24 cellular contexts compared by ENCODE assay signal in genomic region chr2:23028106-23028505, GRCh38.
"Had no signal": no experiment of that assay in that cellular context is flagged by ENCODE, and none has a peak within 500 bp of the region (broad histone marks: within the 10 kb centered on the region; RNA-seq: fewer than 3 reads in every experiment).

No MANE protein-coding gene starts in this region.

- H3K9me3 ChIP-seq: breast epithelium, esophagus squamous epithelium, neutrophil, right lobe of liver, testis, transverse colon had no signal

- H3K4me1 ChIP-seq: breast epithelium, esophagus squamous epithelium, testis, transverse colon had no signal

- H3K4me3 ChIP-seq: breast epithelium, esophagus squamous epithelium, right lobe of liver, testis, transverse colon had no signal

- H3K4me1 Mint-ChIP-seq: activated CD4-positive, alpha-beta memory T cell treated with anti-CD3 and anti-CD28 coated beads, Interleukin-2, amount 10 ng/mL, durations not matched to agents 7 days and 5 days; activated CD4-positive, alpha-beta T cell treated with anti-CD3 and anti-CD28 coated beads, Interleukin-2, amount 10 ng/mL, durations not matched to agents 7 days and 5 days; activated naive CD4-positive, alpha-beta T cell treated with anti-CD3 and anti-CD28 coated beads, Interleukin-2, amount 50 U/mL, for 24 hours; central memory CD8-positive, alpha-beta T cell; T-helper 17 cell had no signal

- H3K27ac ChIP-seq: breast epithelium, epithelial cell of prostate, esophagus squamous epithelium, neutrophil, right lobe of liver, testis, transverse colon had no signal

- H3K27me3 ChIP-seq: breast epithelium, neutrophil, right lobe of liver, testis, transverse colon had no signal

- ATAC-seq: activated T-cell treated with anti-CD3 and anti-CD28 coated beads, Interleukin-2, amount 50 U/mL, for 4 hours; left colon; stimulated activated naive CD8-positive, alpha-beta T cell treated with anti-CD3 and anti-CD28 coated beads, Interleukin-15, Interleukin-2, amounts not matched to agents 100 U/mL and 50 U/mL, for 24 hours; T-helper 17 cell had no signal

- H3K36me3 ChIP-seq: breast epithelium, esophagus squamous epithelium, neutrophil, right lobe of liver, transverse colon had no signal

- H3K36me3 Mint-ChIP-seq: activated naive CD4-positive, alpha-beta T cell treated with anti-CD3 and anti-CD28 coated beads, Interleukin-2, amount 50 U/mL, for 24 hours had no signal

- H3K27ac Mint-ChIP-seq: activated CD4-positive, alpha-beta memory T cell treated with anti-CD3 and anti-CD28 coated beads, Interleukin-2, amount 10 ng/mL, durations not matched to agents 7 days and 5 days; activated CD4-positive, alpha-beta T cell treated with anti-CD3 and anti-CD28 coated beads, Interleukin-2, amount 10 ng/mL, durations not matched to agents 7 days and 5 days; activated naive CD4-positive, alpha-beta T cell treated with anti-CD3 and anti-CD28 coated beads, Interleukin-2, amount 50 U/mL, for 24 hours; activated T-helper 2 cell treated with anti-CD3 and anti-CD28 coated beads, Interferon-gamma antibody, Interleukin-2, Interleukin-4, amounts not matched to agents 10 μg/mL and 5 μg/mL and 100 μg/mL, durations not matched to agents 14 hours and 24 hours and 36 hours; dendritic cell treated with granulocyte-macrophage colony-stimulating factor and Interleukin-4, amounts not matched to agents 40 ng/mL and 50 ng/mL, for 4 days; nephron; T-helper 17 cell had no signal

- H3K4me3 Mint-ChIP-seq: activated CD4-positive, alpha-beta memory T cell treated with anti-CD3 and anti-CD28 coated beads, Interleukin-2, amount 10 ng/mL, durations not matched to agents 7 days and 5 days; activated CD4-positive, alpha-beta T cell treated with anti-CD3 and anti-CD28 coated beads, Interleukin-2, amount 10 ng/mL, durations not matched to agents 7 days and 5 days; activated naive CD4-positive, alpha-beta T cell treated with anti-CD3 and anti-CD28 coated beads, Interleukin-2, amount 50 U/mL, for 24 hours; activated T-cell treated with anti-CD3 and anti-CD28 coated beads, Interleukin-2, amount 50 U/mL, for 4 hours; central memory CD8-positive, alpha-beta T cell; dendritic cell treated with granulocyte-macrophage colony-stimulating factor and Interleukin-4, amounts not matched to agents 40 ng/mL and 50 ng/mL, for 4 days; nephron; T-helper 17 cell had no signal

- DNase-seq: activated CD4-positive, alpha-beta memory T cell treated with anti-CD3 and anti-CD28 coated beads, Interleukin-2, amount 10 ng/mL, durations not matched to agents 7 days and 5 days; activated CD4-positive, alpha-beta T cell treated with anti-CD3 and anti-CD28 coated beads, Interleukin-2, amount 10 ng/mL, durations not matched to agents 7 days and 5 days; activated CD4-positive, CD25-positive, alpha-beta regulatory T cell treated with anti-CD3 and anti-CD28 coated beads, Interleukin-2, amount 50 U/mL, for 72 hours; activated CD8-positive, alpha-beta memory T cell treated with anti-CD3 and anti-CD28 coated beads, Interleukin-2, amount 50 U/mL, for 48 hours; activated T-cell treated with anti-CD3 and anti-CD28 coated beads, Interleukin-2, amount 50 U/mL, for 4 hours; esophagus squamous epithelium; kidney; left colon; right lobe of liver; stimulated activated CD4-positive, alpha-beta T cell treated with anti-CD3 and anti-CD28 coated beads, Interleukin-12 subunit alpha, Interleukin-12 subunit beta, amount 100 ng/mL, for 4 hours; stimulated activated CD4-positive, alpha-beta T cell treated with anti-CD3 and anti-CD28 coated beads, Interleukin-4, amount 100 ng/mL, for 1 hour; stimulated activated naive CD8-positive, alpha-beta T cell treated with anti-CD3 and anti-CD28 coated beads, Interleukin-15, Interleukin-2, amounts not matched to agents 100 U/mL and 50 U/mL, for 24 hours; T-helper 17 cell; T1000; testis; transverse colon had no signal

- H3K27me3 Mint-ChIP-seq: activated CD4-positive, alpha-beta memory T cell treated with anti-CD3 and anti-CD28 coated beads, Interleukin-2, amount 10 ng/mL, durations not matched to agents 7 days and 5 days; activated CD4-positive, alpha-beta T cell treated with anti-CD3 and anti-CD28 coated beads, Interleukin-2, amount 10 ng/mL, durations not matched to agents 7 days and 5 days; central memory CD8-positive, alpha-beta T cell; dendritic cell treated with granulocyte-macrophage colony-stimulating factor and Interleukin-4, amounts not matched to agents 40 ng/mL and 50 ng/mL, for 4 days had no signal

- H3K9me3 Mint-ChIP-seq: activated CD4-positive, alpha-beta memory T cell treated with anti-CD3 and anti-CD28 coated beads, Interleukin-2, amount 10 ng/mL, durations not matched to agents 7 days and 5 days; activated CD4-positive, alpha-beta T cell treated with anti-CD3 and anti-CD28 coated beads, Interleukin-2, amount 10 ng/mL, durations not matched to agents 7 days and 5 days; activated naive CD4-positive, alpha-beta T cell treated with anti-CD3 and anti-CD28 coated beads, Interleukin-2, amount 50 U/mL, for 24 hours; activated T-cell treated with anti-CD3 and anti-CD28 coated beads, Interleukin-2, amount 50 U/mL, for 4 hours; activated T-helper 2 cell treated with anti-CD3 and anti-CD28 coated beads, Interferon-gamma antibody, Interleukin-2, Interleukin-4, amounts not matched to agents 10 μg/mL and 5 μg/mL and 100 μg/mL, durations not matched to agents 14 hours and 24 hours and 36 hours; central memory CD8-positive, alpha-beta T cell; dendritic cell treated with granulocyte-macrophage colony-stimulating factor and Interleukin-4, amounts not matched to agents 40 ng/mL and 50 ng/mL, for 4 days had no signal
